In genomic region chr20:35723275-35723639, GRCh38 we compare ENCODE assay signal across 1 cellular context.
TF ChIP-seq lines count a peak whose summit lies in the region.

No MANE protein-coding gene starts in this region.

TF ChIP-seq in K562, 482 proteins besides CTCF, POLR2A, EP300 and RAD21:
- peak; percentile 25; the same call in 1 of the 2 replicates for TF ChIP-seq SUPT5H (IDR thresholded peaks at IDR 0.05)
TF ChIP-seq in K562: peak in this region for 1; not testable (repeated sequence) for 481.
